Comparison of ENCODE assay signal across 27 cellular contexts in genomic region chr9:133890583-133890982, GRCh38.
A peak's percentile ranks its signal among the peaks of the same experiment; 100 is the strongest.
DNase-seq lines count a peak whose midpoint lies in the region; TF ChIP-seq lines count a peak whose summit lies in the region.
"Had no signal": no experiment of that assay in that cellular context is flagged by ENCODE, and none has a peak within 500 bp of the region (broad histone marks: within the 10 kb centered on the region; RNA-seq: fewer than 3 reads in every experiment).

No MANE protein-coding gene starts in this region.

- H3K23ac ChIP-seq in trophoblast cell (ENCODE audit: low read length) = no peak overlapping the region

- peak overlapping the region; percentile 95 for H3K27ac Mint-ChIP-seq in glutamatergic neuron (ENCODE audit: unreplicated experiment)
- H3K27ac Mint-ChIP-seq: activated CD8-positive, alpha-beta T cell treated with anti-CD3 and anti-CD28 coated beads for 36 hours; activated T-helper 1 cell treated with anti-CD3 and anti-CD28 coated beads, Interleukin-12 subunit alpha, Interleukin-12 subunit beta, Interleukin-2, Interleukin-4 antibody, amounts not matched to agents 30 ng/mL and 10 ng/mL and 1 ng/mL, durations not matched to agents 14 hours and 24 hours and 36 hours; CD4-positive, alpha-beta T cell; effector memory CD8-positive, alpha-beta T cell had no signal

- no peak overlapping the region for H4K12ac ChIP-seq in trophoblast cell (ENCODE audit: low read depth, low read length)

- peaks cover 4% of the 10 kb centered on the region for H3K36me3 Mint-ChIP-seq in glutamatergic neuron (ENCODE audit: unreplicated experiment)

- peaks cover 60% of the 10 kb centered on the region for H3K4me1 Mint-ChIP-seq in glutamatergic neuron (ENCODE audit: low read depth, unreplicated experiment)

- DNase-seq in WERI-Rb-1 (no peak), glutamatergic neuron (no peak), trophoblast cell (no peak), GM19240 (ENCODE audit: insufficient read length, low spot score) (no peak), dorsolateral prefrontal cortex (no peak), ACHN (no peak)
- DNase-seq: activated CD8-positive, alpha-beta memory T cell treated with anti-CD3 and anti-CD28 coated beads, Interleukin-2, amount 50 U/mL, for 48 hours; activated CD8-positive, alpha-beta T cell treated with anti-CD3 and anti-CD28 coated beads for 36 hours; activated naive CD4-positive, alpha-beta T cell treated with anti-CD3 and anti-CD28 coated beads, Interleukin-2, amount 50 U/mL, for 16 hours; CD4-positive, alpha-beta T cell; effector memory CD8-positive, alpha-beta T cell; heart left ventricle; islet precursor cell; left lung; NCI-H1105 treated with DMSO at 0.1 percent for 48 hours; NCI-H2029; NCI-H524 treated with DMSO at 0.1 percent for 48 hours; NK-92 treated with Interleukin-12 subunit alpha and Interleukin-12 subunit beta, amount 100 ng/mL, for 24 hours; Right ventricle myocardium superior; stimulated activated naive CD4-positive, alpha-beta T cell treated with Interleukin-2 at 50 U/mL for 16 hours; T-helper 2 cell had no signal

- H3K4me2 ChIP-seq in trophoblast cell (ENCODE audit: low read length) = no peak overlapping the region
- H3K4me2 ChIP-seq: KMS-11 had no signal

- H2AK5ac ChIP-seq in trophoblast cell (ENCODE audit: low read length) = peak overlapping the region; percentile 1

- H3K4ac ChIP-seq in trophoblast cell (ENCODE audit: low read depth, low read length) = peak overlapping the region; percentile 1

- intact Hi-C loops in dorsolateral prefrontal cortex (cut with DNase I) = no loop called here

- H3K27ac ChIP-seq in HEK293 (ENCODE audit: extremely low read depth, low read depth, low read length) (no peak overlapping the region), WERI-Rb-1 (peak overlapping the region; percentile 90), trophoblast cell (ENCODE audit: low read depth, low read length) (peak overlapping the region; percentile 14), dorsolateral prefrontal cortex (no peak overlapping the region)
- H3K27ac ChIP-seq: esophagus muscularis mucosa, heart left ventricle, KMS-11, left lung, suprapubic skin had no signal

- peak overlapping the region; percentile 13 for H2BK12ac ChIP-seq in trophoblast cell (ENCODE audit: low read length)

- peak overlapping the region; percentile 81 for H3K18ac ChIP-seq in trophoblast cell (ENCODE audit: low read length)

- whole genome bisulfite sequencing in trophoblast cell (ENCODE audit: extremely low coverage, insufficient coverage, insufficient read length) = no CpG with 5 or more reads among the region's 8 CpGs

- no peak overlapping the region for H2BK120ac ChIP-seq in trophoblast cell (ENCODE audit: insufficient read depth, low read length, poor library complexity)

- H3K36me3 ChIP-seq in HEK293 (ENCODE audit: control insufficient read depth in 2 of 2, insufficient read depth in 1 of 2, low read length in 2 of 2) (no peaks in the 10 kb centered on the region), WERI-Rb-1 (peaks cover 4% of the 10 kb centered on the region; the same call in 1 of the 2 replicates), trophoblast cell (ENCODE audit: control insufficient read depth in 1 of 2, insufficient read depth in 2 of 2, low read length in 2 of 2) (peaks cover 16 to 24% of the 10 kb centered on the region in 2 experiments)
- H3K36me3 ChIP-seq: heart left ventricle, left lung, MG63, suprapubic skin had no signal

- peaks cover 38% of the 10 kb centered on the region for H3K79me2 ChIP-seq in trophoblast cell (ENCODE audit: control insufficient read depth, insufficient read depth, low read length, poor library complexity)

- POLR2A ChIA-PET in HEK293 (lab: Yijun Ruan, JAX) = no interaction called here

- no peak overlapping the region for H2BK5ac ChIP-seq in trophoblast cell (ENCODE audit: low read depth, low read length, poor library complexity)

- no peak overlapping the region for H3K14ac ChIP-seq in trophoblast cell (ENCODE audit: low read length)

- H3K27me3 ChIP-seq in WERI-Rb-1 (ENCODE audit: insufficient read depth, low read depth, severe bottlenecking) (no peaks in the 10 kb centered on the region), trophoblast cell (ENCODE audit: insufficient read depth, low read length) (no peaks in the 10 kb centered on the region), dorsolateral prefrontal cortex (no peaks in the 10 kb centered on the region)
- H3K27me3 ChIP-seq: esophagus muscularis mucosa, heart left ventricle, left lung, MG63, suprapubic skin had no signal

- CTCF ChIA-PET in HEK293 (lab: Yijun Ruan, JAX) = no interaction called here

- H3K27me3 Mint-ChIP-seq in glutamatergic neuron (ENCODE audit: unreplicated experiment) = peaks cover 30% of the 10 kb centered on the region
- H3K27me3 Mint-ChIP-seq: activated CD8-positive, alpha-beta T cell treated with anti-CD3 and anti-CD28 coated beads for 36 hours; CD4-positive, alpha-beta T cell; effector memory CD8-positive, alpha-beta T cell had no signal

- peak overlapping the region; percentile 56 for H3K4me3 Mint-ChIP-seq in glutamatergic neuron (ENCODE audit: unreplicated experiment)
- H3K4me3 Mint-ChIP-seq: activated CD8-positive, alpha-beta T cell treated with anti-CD3 and anti-CD28 coated beads for 36 hours; activated T-helper 1 cell treated with anti-CD3 and anti-CD28 coated beads, Interleukin-12 subunit alpha, Interleukin-12 subunit beta, Interleukin-2, Interleukin-4 antibody, amounts not matched to agents 30 ng/mL and 10 ng/mL and 1 ng/mL, durations not matched to agents 14 hours and 24 hours and 36 hours; CD4-positive, alpha-beta T cell; effector memory CD8-positive, alpha-beta T cell had no signal

- H3K9me3 ChIP-seq in HEK293 (ENCODE audit: control insufficient read depth, insufficient read depth, low read depth, low read length) (no peaks in the 10 kb centered on the region), WERI-Rb-1 (ENCODE audit: severe bottlenecking) (no peaks in the 10 kb centered on the region), trophoblast cell (ENCODE audit: insufficient read depth, low read depth, low read length) (peaks cover 4% of the 10 kb centered on the region)
- H3K9me3 ChIP-seq: esophagus muscularis mucosa, heart left ventricle, left lung, MG63, suprapubic skin had no signal

- H3K79me1 ChIP-seq in trophoblast cell (ENCODE audit: low read length) = peaks cover 52% of the 10 kb centered on the region

- TF ChIP-seq CTCF in HEK293 (tag by site-specific recombination; IDR thresholded peaks at IDR 0.05) (no peak), WERI-Rb-1 (IDR thresholded peaks at IDR 0.05; ENCODE audit: low read depth, low read length) (no peak), glutamatergic neuron (IDR thresholded peaks at IDR 0.05; ENCODE audit: partially characterized antibody, unreplicated experiment) (no peak), dorsolateral prefrontal cortex (IDR thresholded peaks at IDR 0.05 in 54 of 56, conservative IDR thresholded peaks at IDR 0.05 in 2 of 56; ENCODE audit: low read depth in 1 of 56, partially characterized antibody in 56 of 56) (no peak)

- H3K9ac ChIP-seq in trophoblast cell (ENCODE audit: low read length) = no peak overlapping the region
- H3K9ac ChIP-seq: KMS-11 had no signal

- H3K4me3 ChIP-seq in HEK293 (ENCODE audit: low read depth, low read length) = no peak overlapping the region
- no peak overlapping the region for H3K4me3 ChIP-seq in WERI-Rb-1 (ENCODE audit: low read depth, low read length)
- H3K4me3 ChIP-seq in trophoblast cell (ENCODE audit: low read depth, low read length) = no peak overlapping the region
- H3K4me3 ChIP-seq in dorsolateral prefrontal cortex = no peak overlapping the region
- H3K4me3 ChIP-seq: esophagus muscularis mucosa, heart left ventricle, left lung, MG63, suprapubic skin had no signal

- peaks cover 55% of the 10 kb centered on the region for H3K9me3 Mint-ChIP-seq in glutamatergic neuron (ENCODE audit: unreplicated experiment)
- H3K9me3 Mint-ChIP-seq: activated CD8-positive, alpha-beta T cell treated with anti-CD3 and anti-CD28 coated beads for 36 hours; activated T-helper 1 cell treated with anti-CD3 and anti-CD28 coated beads, Interleukin-12 subunit alpha, Interleukin-12 subunit beta, Interleukin-2, Interleukin-4 antibody, amounts not matched to agents 30 ng/mL and 10 ng/mL and 1 ng/mL, durations not matched to agents 14 hours and 24 hours and 36 hours; CD4-positive, alpha-beta T cell; effector memory CD8-positive, alpha-beta T cell had no signal

- no peaks in the 10 kb centered on the region for H3K4me1 ChIP-seq in HEK293 (ENCODE audit: control insufficient read depth, insufficient read depth, low read length)
- peaks cover 52 to 59% of the 10 kb centered on the region in 2 experiments for H3K4me1 ChIP-seq in trophoblast cell (ENCODE audit: control insufficient read depth in 1 of 2, insufficient read depth in 2 of 2, low read length in 2 of 2)
- H3K4me1 ChIP-seq: esophagus muscularis mucosa, left lung had no signal

- peak overlapping the region; percentile 89 for H4K91ac ChIP-seq in trophoblast cell (ENCODE audit: low read depth, low read length)

- in situ Hi-C loops in ACHN (cut with HindIII; ENCODE audit: low pct_ligation_motif_present, low pct_unique_long_range_greater_than_20kb, low sequenced_read_pairs) = no loop called here

- H2AFZ ChIP-seq in trophoblast cell (ENCODE audit: insufficient read depth, low read length, poor library complexity) = no peak overlapping the region

- peak overlapping the region; percentile 1 for H4K8ac ChIP-seq in trophoblast cell (ENCODE audit: low read depth, low read length)

TF ChIP-seq in HEK293, 187 proteins besides CTCF, POLR2A, EP300 and RAD21:
- TF ChIP-seq ZNF530 (tag by site-specific recombination; IDR thresholded peaks at IDR 0.05; ENCODE audit: low read depth) (no peak), ZNF394 (tag by site-specific recombination; IDR thresholded peaks at IDR 0.05; ENCODE audit: borderline replicate concordance) (no peak), PATZ1 (tag by site-specific recombination; IDR thresholded peaks at IDR 0.05) (no peak), TRIM28 (IDR thresholded peaks at IDR 0.05; ENCODE audit: borderline replicate concordance, low read length) (0 out of 2 replicates have a peak, but pooled peaks have one; percentile 30), ZNF776 (tag by site-specific recombination; IDR thresholded peaks at IDR 0.05; ENCODE audit: borderline replicate concordance) (no peak)

Comparison
In these comparisons a context has a peak if more than half of its experiments do, and no peak if none do; other contexts are left out.
1. H3K27ac ChIP-seq: peak in WERI-Rb-1 (single experiment) and trophoblast cell (single experiment); none in HEK293 (single experiment) and dorsolateral prefrontal cortex (0 of 59).